Comparison of ENCODE assay signal across 8 cellular contexts in the genomic region with DNA sequence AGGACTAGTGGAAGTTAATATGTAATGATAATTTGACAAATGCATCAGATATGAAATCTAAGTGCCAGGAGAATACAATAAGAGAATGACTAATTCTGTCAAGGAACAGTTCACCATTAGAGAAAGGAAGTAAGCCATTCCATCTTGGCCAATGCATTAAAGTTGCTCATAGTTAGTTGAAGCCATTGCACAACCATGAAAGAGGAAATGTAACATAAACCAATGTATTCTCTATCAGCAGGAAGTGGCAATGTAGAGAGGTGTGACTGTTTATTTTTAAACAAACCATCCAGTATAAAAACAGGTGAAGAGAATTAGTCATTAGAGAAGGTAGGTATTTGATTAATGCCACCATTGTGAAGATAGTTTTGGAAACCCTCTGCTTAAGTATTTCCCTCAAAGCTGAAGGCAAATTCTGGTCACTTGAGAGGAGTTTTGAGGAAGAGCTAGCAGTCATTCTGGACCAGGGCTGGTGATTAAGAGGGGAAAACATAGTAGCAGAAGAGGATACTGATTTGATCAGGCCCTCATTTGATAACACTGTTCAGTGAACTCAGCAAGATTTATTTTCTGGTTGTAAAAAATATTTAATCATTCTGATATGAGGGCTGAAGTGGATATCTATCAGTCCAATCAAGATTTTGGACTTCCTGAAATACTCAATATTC. TPM values are rescaled to one million over a fixed set of nuclear protein-coding genes. Genes with fewer than 3 reads are reported as not detected.
DNase-seq lines count a peak whose midpoint lies in the region; FAIRE-seq and TF ChIP-seq lines count a peak whose summit lies in the region.

No MANE protein-coding gene starts in this region.

- peaks cover 14% of the 10 kb centered on the region for H3K4me1 Mint-ChIP-seq in activated T-helper 1 cell treated with anti-CD3 and anti-CD28 coated beads, Interleukin-12 subunit alpha, Interleukin-12 subunit beta, Interleukin-2, Interleukin-4 antibody, amounts not matched to agents 30 ng/mL and 10 ng/mL and 1 ng/mL, durations not matched to agents 14 hours and 24 hours and 36 hours (ENCODE audit: low read depth)

- H3K27ac Mint-ChIP-seq in activated T-helper 1 cell treated with anti-CD3 and anti-CD28 coated beads, Interleukin-12 subunit alpha, Interleukin-12 subunit beta, Interleukin-2, Interleukin-4 antibody, amounts not matched to agents 30 ng/mL and 10 ng/mL and 1 ng/mL, durations not matched to agents 14 hours and 24 hours and 36 hours: peak overlapping the region; percentile 56

- no peak for TF ChIP-seq CTCF in esophagus muscularis mucosa (IDR thresholded peaks at IDR 0.05)

- FAIRE-seq in GM12891 (lab: Jason Lieb, UNC) (peak; percentile 67), HTR-8/SVneo (lab: Jason Lieb, UNC) (peak; percentile 20)

- peaks cover 3% of the 10 kb centered on the region for H3K36me3 Mint-ChIP-seq in activated T-helper 1 cell treated with anti-CD3 and anti-CD28 coated beads, Interleukin-12 subunit alpha, Interleukin-12 subunit beta, Interleukin-2, Interleukin-4 antibody, amounts not matched to agents 30 ng/mL and 10 ng/mL and 1 ng/mL, durations not matched to agents 14 hours and 24 hours and 36 hours (ENCODE audit: low read depth)

- H3K27me3 ChIP-seq in muscle layer of duodenum (ENCODE audit: low read depth, low read length) (no peaks in the 10 kb centered on the region), esophagus muscularis mucosa (no peaks in the 10 kb centered on the region)

- H3K27ac ChIP-seq in muscle layer of duodenum (ENCODE audit: low read length): peak overlapping the region; percentile 21
- peak overlapping the region in 1 of 4 donors; percentile 23 for H3K27ac ChIP-seq in esophagus muscularis mucosa (replicated peaks in 1 of 4)

- H3K4me3 ChIP-seq in muscle layer of duodenum (ENCODE audit: low read depth in 1 of 2, low read length in 2 of 2) (no peak overlapping the region), esophagus muscularis mucosa (no peak overlapping the region)

- DNase-seq in GM12891 (ENCODE audit: insufficient read length, low spot score) (no peak), HTR-8/SVneo (ENCODE audit: insufficient read length, low spot score) (peak; percentile 38), NCI-H446 treated with DMSO at 0.1 percent for 48 hours (lab: John Stamatoyannopoulos, UW) (no peak), esophagus muscularis mucosa (ENCODE audit: extremely low spot score) (no peak), NK-92 (lab: John Stamatoyannopoulos, UW; ENCODE audit: unreplicated experiment) (no peak)
- DNase-seq in activated T-helper 1 cell treated with anti-CD3 and anti-CD28 coated beads, Interleukin-12 subunit alpha, Interleukin-12 subunit beta, Interleukin-2, Interleukin-4 antibody, amounts not matched to agents 30 ng/mL and 10 ng/mL and 1 ng/mL, durations not matched to agents 14 hours and 24 hours and 36 hours (ENCODE audit: low spot score): no peak
- DNase-seq in effector CD4-positive, alpha-beta T cell: no peak

- H3K4me1 ChIP-seq in muscle layer of duodenum (ENCODE audit: control insufficient read depth in 1 of 2, insufficient read depth in 2 of 2, low read length in 2 of 2): peaks cover 0 to 5% of the 10 kb centered on the region in 2 donors
- peaks cover 6 to 17% (median 11%) of the 10 kb centered on the region in 4 donors for H3K4me1 ChIP-seq in esophagus muscularis mucosa

- H3K36me3 ChIP-seq in muscle layer of duodenum (ENCODE audit: control insufficient read depth in 1 of 2, insufficient read depth in 2 of 2, low read length in 2 of 2) (no peaks in the 10 kb centered on the region), esophagus muscularis mucosa (no peaks in the 10 kb centered on the region)

- TF ChIP-seq EP300 in esophagus muscularis mucosa (IDR thresholded peaks at IDR 0.05): no peak

- no peak overlapping the region for H3K4me3 Mint-ChIP-seq in activated T-helper 1 cell treated with anti-CD3 and anti-CD28 coated beads, Interleukin-12 subunit alpha, Interleukin-12 subunit beta, Interleukin-2, Interleukin-4 antibody, amounts not matched to agents 30 ng/mL and 10 ng/mL and 1 ng/mL, durations not matched to agents 14 hours and 24 hours and 36 hours

- TF ChIP-seq POLR2A in GM12891 (IDR thresholded peaks at IDR 0.05; ENCODE audit: low read depth, low read length) (no peak), esophagus muscularis mucosa (IDR thresholded peaks at IDR 0.05; ENCODE audit: low read depth) (no peak)

- intact Hi-C loops in activated T-helper 1 cell treated with anti-CD3 and anti-CD28 coated beads, Interleukin-12 subunit alpha, Interleukin-12 subunit beta, Interleukin-2, Interleukin-4 antibody, amounts not matched to agents 30 ng/mL and 10 ng/mL and 1 ng/mL, durations not matched to agents 14 hours and 24 hours and 36 hours (cut with micrococcal nuclease): no loop called here
- intact Hi-C loops in esophagus muscularis mucosa (cut with DNase I): no loop called here

- H3K9me3 ChIP-seq in muscle layer of duodenum (ENCODE audit: control insufficient read depth in 1 of 2, low read length in 2 of 2): no peaks in the 10 kb centered on the region
- H3K9me3 ChIP-seq in esophagus muscularis mucosa: no peaks in the 10 kb centered on the region

- peaks cover 8% of the 10 kb centered on the region for H3K27me3 Mint-ChIP-seq in activated T-helper 1 cell treated with anti-CD3 and anti-CD28 coated beads, Interleukin-12 subunit alpha, Interleukin-12 subunit beta, Interleukin-2, Interleukin-4 antibody, amounts not matched to agents 30 ng/mL and 10 ng/mL and 1 ng/mL, durations not matched to agents 14 hours and 24 hours and 36 hours (ENCODE audit: insufficient read depth)

- H3K9me3 Mint-ChIP-seq in activated T-helper 1 cell treated with anti-CD3 and anti-CD28 coated beads, Interleukin-12 subunit alpha, Interleukin-12 subunit beta, Interleukin-2, Interleukin-4 antibody, amounts not matched to agents 30 ng/mL and 10 ng/mL and 1 ng/mL, durations not matched to agents 14 hours and 24 hours and 36 hours: no peaks in the 10 kb centered on the region

TF ChIP-seq in GM12891, 5 proteins besides CTCF, POLR2A, EP300 and RAD21:
- no peak for TF ChIP-seq PAX5 (IDR thresholded peaks at IDR 0.05; ENCODE audit: insufficient read depth, low read length, severe bottlenecking)
- peak; percentile 60 for TF ChIP-seq SPI1 (IDR thresholded peaks at IDR 0.05; ENCODE audit: low read depth, low read length)

RNA-seq across cellular contexts. Expression of a gene that starts 10.8 kb away (rescaled TPM):
- 59.1 TPM for polyA plus RNA-seq in GM12891 (2012; ENCODE audit: low read depth, missing spikeins)
- total RNA-seq in activated T-helper 1 cell treated with anti-CD3 and anti-CD28 coated beads, Interleukin-12 subunit alpha, Interleukin-12 subunit beta, Interleukin-2, Interleukin-4 antibody, amounts not matched to agents 30 ng/mL and 10 ng/mL and 1 ng/mL, durations not matched to agents 14 hours and 24 hours and 36 hours: 243 and 247 TPM in 2 replicates
- total RNA-seq in esophagus muscularis mucosa: 100 to 1,000 TPM; 333 to 606 (median 406) TPM
